In the genomic region with DNA sequence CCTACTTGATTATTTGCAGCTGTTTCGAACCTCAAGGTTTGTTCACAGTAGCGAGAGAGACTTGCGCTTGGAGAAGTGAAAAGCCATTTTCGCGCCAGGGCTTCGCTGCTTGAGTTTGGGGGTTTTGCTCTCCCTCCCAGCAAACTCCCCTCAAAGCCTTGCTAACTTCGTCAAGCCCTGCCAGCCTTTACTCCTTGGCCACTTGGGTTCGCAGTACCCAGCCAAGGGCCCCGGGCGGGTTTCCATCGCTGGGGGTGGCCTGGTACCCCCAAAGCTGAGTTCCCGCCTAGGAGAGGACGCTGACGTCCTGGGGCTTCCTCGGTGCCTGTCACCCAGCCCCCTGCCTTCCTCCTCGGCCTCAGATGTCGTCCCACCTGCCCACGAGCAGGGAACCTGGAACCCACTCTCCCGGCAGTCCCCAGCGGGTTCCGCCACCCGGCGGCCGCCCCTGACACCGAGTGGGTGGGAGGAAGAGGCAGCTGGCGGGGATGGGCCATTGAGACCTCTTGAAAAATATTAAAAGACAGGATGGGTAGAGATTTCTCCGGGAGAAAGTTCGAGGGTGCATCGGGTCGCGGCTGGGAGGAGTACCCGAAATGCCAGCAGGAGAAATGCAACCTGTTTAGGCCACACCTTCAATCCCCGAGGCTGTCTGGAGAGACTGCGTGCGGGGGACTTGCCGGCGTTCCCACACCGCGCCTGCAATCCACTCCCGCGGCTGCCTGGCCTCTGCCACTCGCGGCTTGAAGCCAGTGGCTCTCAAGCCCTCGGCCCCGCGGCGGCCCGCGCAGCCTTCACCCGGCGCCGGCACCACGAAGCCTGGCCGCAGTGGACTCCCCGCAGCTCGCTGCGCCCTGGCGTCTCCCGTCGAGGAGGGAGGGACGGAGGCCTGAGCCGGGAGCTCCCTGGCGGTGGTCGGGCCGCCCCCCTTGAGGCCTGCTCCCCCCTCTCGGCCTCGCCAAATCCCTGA, we compare ENCODE assay signal across 1 cellular context.
A peak's percentile ranks its signal among the peaks of the same experiment; 100 is the strongest.
TF ChIP-seq lines count a peak whose summit lies in the region.

No MANE protein-coding gene starts in this region.

TF ChIP-seq in K562, 482 proteins besides CTCF, POLR2A, EP300 and RAD21 (continued from another document):
- TF ChIP-seq ZNF398 (CRISPR knock-in tag; IDR thresholded peaks at IDR 0.05), result no peak
- TF ChIP-seq, protein P1, sequence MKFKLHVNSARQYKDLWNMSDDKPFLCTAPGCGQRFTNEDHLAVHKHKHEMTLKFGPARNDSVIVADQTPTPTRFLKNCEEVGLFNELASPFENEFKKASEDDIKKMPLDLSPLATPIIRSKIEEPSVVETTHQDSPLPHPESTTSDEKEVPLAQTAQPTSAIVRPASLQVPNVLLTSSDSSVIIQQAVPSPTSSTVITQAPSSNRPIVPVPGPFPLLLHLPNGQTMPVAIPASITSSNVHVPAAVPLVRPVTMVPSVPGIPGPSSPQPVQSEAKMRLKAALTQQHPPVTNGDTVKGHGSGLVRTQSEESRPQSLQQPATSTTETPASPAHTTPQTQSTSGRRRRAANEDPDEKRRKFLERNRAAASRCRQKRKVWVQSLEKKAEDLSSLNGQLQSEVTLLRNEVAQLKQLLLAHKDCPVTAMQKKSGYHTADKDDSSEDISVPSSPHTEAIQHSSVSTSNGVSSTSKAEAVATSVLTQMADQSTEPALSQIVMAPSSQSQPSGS (CRISPR knock-in tag; IDR thresholded peaks at IDR 0.05), result no peak
- TF ChIP-seq U2AF1 (optimal IDR thresholded peaks at IDR 0.05; ENCODE audit: low read depth, low read length), result no peak
- TF ChIP-seq FOXM1 (IDR thresholded peaks at IDR 0.05; ENCODE audit: low read depth), result no peak
- no peak for TF ChIP-seq FOXM1 (CRISPR knock-in tag; IDR thresholded peaks at IDR 0.05; ENCODE audit: low read depth)
- no peak for TF ChIP-seq RBM17 (IDR thresholded peaks at IDR 0.05; ENCODE audit: borderline replicate concordance, low read depth, low read length)
- no peak for TF ChIP-seq MLLT1 (IDR thresholded peaks at IDR 0.05)
- TF ChIP-seq POLR2G (IDR thresholded peaks at IDR 0.05; ENCODE audit: low read depth, low read length), result peak; percentile 47
- TF ChIP-seq RBFOX2 (IDR thresholded peaks at IDR 0.05; ENCODE audit: low read depth, low read length), result peak; percentile 46; the same call in 1 of the 2 replicates
- TF ChIP-seq ZNF347 (CRISPR knock-in tag; IDR thresholded peaks at IDR 0.05; ENCODE audit: low read depth), result no peak
- TF ChIP-seq, protein P2, sequence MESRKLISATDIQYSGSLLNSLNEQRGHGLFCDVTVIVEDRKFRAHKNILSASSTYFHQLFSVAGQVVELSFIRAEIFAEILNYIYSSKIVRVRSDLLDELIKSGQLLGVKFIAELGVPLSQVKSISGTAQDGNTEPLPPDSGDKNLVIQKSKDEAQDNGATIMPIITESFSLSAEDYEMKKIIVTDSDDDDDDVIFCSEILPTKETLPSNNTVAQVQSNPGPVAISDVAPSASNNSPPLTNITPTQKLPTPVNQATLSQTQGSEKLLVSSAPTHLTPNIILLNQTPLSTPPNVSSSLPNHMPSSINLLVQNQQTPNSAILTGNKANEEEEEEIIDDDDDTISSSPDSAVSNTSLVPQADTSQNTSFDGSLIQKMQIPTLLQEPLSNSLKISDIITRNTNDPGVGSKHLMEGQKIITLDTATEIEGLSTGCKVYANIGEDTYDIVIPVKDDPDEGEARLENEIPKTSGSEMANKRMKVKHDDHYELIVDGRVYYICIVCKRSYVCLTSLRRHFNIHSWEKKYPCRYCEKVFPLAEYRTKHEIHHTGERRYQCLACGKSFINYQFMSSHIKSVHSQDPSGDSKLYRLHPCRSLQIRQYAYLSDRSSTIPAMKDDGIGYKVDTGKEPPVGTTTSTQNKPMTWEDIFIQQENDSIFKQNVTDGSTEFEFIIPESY (CRISPR knock-in tag; IDR thresholded peaks at IDR 0.05), result peak; percentile 77
- no peak for TF ChIP-seq RNF2 (IDR thresholded peaks at IDR 0.05)
